15 cellular contexts compared by ENCODE assay signal in genomic region chr11:12274558-12275197, GRCh38.
DNase-seq lines count a peak whose midpoint lies in the region; ATAC-seq and TF ChIP-seq lines count a peak whose summit lies in the region.
"Had no signal": no experiment of that assay in that cellular context is flagged by ENCODE, and none has a peak within 500 bp of the region (broad histone marks: within the 10 kb centered on the region; RNA-seq: fewer than 3 reads in every experiment).

No MANE protein-coding gene starts in this region.

- H4K20me1 ChIP-seq in PC-3 (ENCODE audit: low read length) (no peaks in the 10 kb centered on the region), osteoblast (ENCODE audit: insufficient read depth, low read length) (no peaks in the 10 kb centered on the region)

- H3K4me2 ChIP-seq in PC-3 (ENCODE audit: low read length): no peak overlapping the region
- no peak overlapping the region for H3K4me2 ChIP-seq in osteoblast (ENCODE audit: insufficient read depth, low read length)
- H3K4me2 ChIP-seq: KMS-11 had no signal

- H3K4me3 ChIP-seq in PC-3 (ENCODE audit: low read length): no peak overlapping the region
- no peak overlapping the region for H3K4me3 ChIP-seq in coronary artery
- H3K4me3 ChIP-seq in osteoblast (ENCODE audit: insufficient read depth, low read length): no peak overlapping the region
- H3K4me3 ChIP-seq: prostate gland had no signal

- CTCF ChIA-PET in PC-3 (lab: Charles Lee): no interaction called here

- intact Hi-C loops in PC-3 (cut with micrococcal nuclease): no loop called here

- H3K27me3 ChIP-seq in PC-3 (ENCODE audit: low read length) (no peaks in the 10 kb centered on the region), osteoblast (ENCODE audit: insufficient read depth, low read length) (no peaks in the 10 kb centered on the region)
- H3K27me3 ChIP-seq: BE2C had no signal

- H3K4me1 ChIP-seq in PC-3 (ENCODE audit: insufficient read depth, low read length) (peaks cover 16% of the 10 kb centered on the region), osteoblast (ENCODE audit: insufficient read depth, low read length) (peaks cover 28% of the 10 kb centered on the region)
- H3K4me1 ChIP-seq: prostate gland had no signal

- no peaks in the 10 kb centered on the region for H3F3A ChIP-seq in PC-3 (ENCODE audit: low read length, unreplicated experiment)

- DNase-seq in ELR (ENCODE audit: low read depth): peak; percentile 66
- peak; percentile 17 for DNase-seq in PC-3
- DNase-seq in coronary artery (ENCODE audit: low spot score): peak; percentile 55
- DNase-seq in osteoblast (ENCODE audit: insufficient read length, low spot score, missing footprints): peak; percentile 43
- DNase-seq in NCI-H2107 treated with DMSO at 0.1 percent for 48 hours (lab: John Stamatoyannopoulos, UW; ENCODE audit: unreplicated experiment): no peak
- DNase-seq in anterior cingulate cortex (lab: John Stamatoyannopoulos, UW): no peak
- DNase-seq: activated CD4-positive, alpha-beta T cell treated with anti-CD3 and anti-CD28 coated beads, Interleukin-2, amount 10 ng/mL, durations not matched to agents 7 days and 5 days; BE2C; DMS153; NCI-H1417 treated with DMSO at 0.1 percent for 48 hours; NCI-H345; T-helper 9 cell had no signal

- H3K9ac ChIP-seq in PC-3 (ENCODE audit: low read length): no peak overlapping the region
- H3K9ac ChIP-seq: KMS-11 had no signal

- H2AFZ ChIP-seq in PC-3 (ENCODE audit: low read length) (no peak overlapping the region), osteoblast (ENCODE audit: low read length) (no peak overlapping the region)

- H3K9me3 ChIP-seq in PC-3 (ENCODE audit: low read length) (no peaks in the 10 kb centered on the region), osteoblast (ENCODE audit: low read depth, low read length) (no peaks in the 10 kb centered on the region)
- H3K9me3 ChIP-seq: BE2C, prostate gland had no signal

- no peaks in the 10 kb centered on the region for H3K79me2 ChIP-seq in PC-3 (ENCODE audit: low read length)
- no peaks in the 10 kb centered on the region for H3K79me2 ChIP-seq in osteoblast (ENCODE audit: insufficient read depth, low read length)

- BruUV-seq in PC-3 (replicated peaks; lab: Mats Ljungman, UMichigan): no TSS peak

- TF ChIP-seq CTCF in PC-3 (conservative IDR thresholded peaks at IDR 0.05; ENCODE audit: low read depth, low read length) (no peak), coronary artery (IDR thresholded peaks at IDR 0.05) (no peak), osteoblast (IDR thresholded peaks at IDR 0.05; ENCODE audit: extremely low read depth, low read depth, low read length) (no peak)

- POLR2A ChIA-PET in PC-3 (lab: Charles Lee; ENCODE audit: unreplicated experiment): no interaction called here

- H3K27ac ChIP-seq in PC-3 (ENCODE audit: low read length) (no peak overlapping the region), coronary artery (no peak overlapping the region), osteoblast (ENCODE audit: low read depth, low read length) (peak overlapping the region; percentile 52)
- H3K27ac ChIP-seq: KMS-11, prostate gland had no signal

- no peaks in the 10 kb centered on the region for H3K9me2 ChIP-seq in PC-3 (replicated peaks; ENCODE audit: low read length)

- no peak for ATAC-seq in PC-3
- no peak for ATAC-seq in HG02852 (IDR thresholded peaks at IDR 0.05; ENCODE audit: unreplicated experiment)

- H3K36me3 ChIP-seq in PC-3 (ENCODE audit: low read depth, low read length) (no peaks in the 10 kb centered on the region), osteoblast (ENCODE audit: insufficient read depth, low read length) (no peaks in the 10 kb centered on the region)
- H3K36me3 ChIP-seq: BE2C, prostate gland had no signal

Comparison
In these comparisons a context has a peak if more than half of its experiments do, and no peak if none do; other contexts are left out.
1. DNase-seq: peak in ELR (single experiment), PC-3 (single experiment), coronary artery (single experiment) and osteoblast (single experiment); none in NCI-H2107 treated with DMSO at 0.1 percent for 48 hours (single experiment) and anterior cingulate cortex (0 of 58).